Comparison of ENCODE assay signal across 7 cellular contexts in the genomic region with DNA sequence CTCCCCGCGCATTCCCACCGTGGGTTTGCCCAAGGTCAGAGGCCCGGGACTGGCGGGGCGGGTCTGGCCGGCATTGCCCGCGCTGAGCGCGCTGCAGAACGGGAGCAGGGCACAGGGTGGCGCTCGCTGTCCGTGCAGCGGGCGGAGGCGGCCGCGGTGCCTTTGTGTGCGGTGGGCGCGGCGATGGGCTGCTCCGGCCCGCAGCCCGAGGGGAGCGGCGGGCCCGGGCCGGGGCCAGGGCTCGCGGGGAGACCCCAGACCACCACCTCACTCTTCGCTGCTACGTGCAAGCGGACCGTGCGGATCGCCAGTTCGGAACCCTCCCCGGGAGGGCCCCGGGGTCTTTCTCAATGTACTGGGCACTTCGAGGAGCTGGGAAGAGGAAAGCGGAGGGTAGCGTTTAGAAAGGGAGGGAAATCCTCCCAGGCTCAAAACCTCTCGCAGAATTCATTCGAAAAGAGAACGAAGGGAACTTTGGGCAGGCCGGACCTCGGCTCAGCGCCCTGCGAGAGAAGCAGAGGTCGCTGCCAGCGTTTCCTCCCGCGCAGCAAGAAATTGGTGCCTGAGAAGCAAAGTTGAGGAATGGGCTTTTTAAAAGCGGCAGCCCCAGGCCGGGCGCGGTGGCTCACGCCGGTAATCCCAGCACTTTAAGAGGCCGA. TPM values are rescaled to one million over a fixed set of nuclear protein-coding genes. Genes with fewer than 3 reads are reported as not detected.
DNase-seq lines count a peak whose midpoint lies in the region; TF ChIP-seq lines count a peak whose summit lies in the region.

No MANE protein-coding gene starts in this region.

- peak overlapping the region; percentile 16 for H3K27ac ChIP-seq in mesodermal cell (ENCODE audit: low read depth, low read length, severe bottlenecking)

- H3K36me3 Mint-ChIP-seq in dendritic cell treated with granulocyte-macrophage colony-stimulating factor and Interleukin-4, amounts not matched to agents 40 ng/mL and 50 ng/mL, for 4 days (ENCODE audit: low read depth), result no peaks in the 10 kb centered on the region

- H3K4me1 ChIP-seq in mesodermal cell (ENCODE audit: control insufficient read depth, insufficient read depth, low read length, poor library complexity, severe bottlenecking), result no peaks in the 10 kb centered on the region

- peak; percentile 57 for TF ChIP-seq CTCF in GM12873 (IDR thresholded peaks at IDR 0.05; ENCODE audit: insufficient read depth, low read depth, low read length, missing control alignments)

- no peaks in the 10 kb centered on the region for H3K9me3 Mint-ChIP-seq in dendritic cell treated with granulocyte-macrophage colony-stimulating factor and Interleukin-4, amounts not matched to agents 40 ng/mL and 50 ng/mL, for 4 days

- H3K27me3 ChIP-seq in H7 (ENCODE audit: control insufficient read depth, insufficient read depth, low read length), result peaks cover 32% of the 10 kb centered on the region; the same call in 1 of the 2 replicates

- DNase-seq in H7, result peak; percentile 91
- DNase-seq in NCI-H2227 treated with DMSO at 0.1 percent for 48 hours (lab: John Stamatoyannopoulos, UW), result peak; percentile 51
- no peak for DNase-seq in ureter (ENCODE audit: low spot score)
- DNase-seq in midbrain (lab: John Stamatoyannopoulos, UW), result no peak

- H3K9me3 ChIP-seq in mesodermal cell (ENCODE audit: control insufficient read depth, low read length), result no peaks in the 10 kb centered on the region

- H3K4me1 Mint-ChIP-seq in dendritic cell treated with granulocyte-macrophage colony-stimulating factor and Interleukin-4, amounts not matched to agents 40 ng/mL and 50 ng/mL, for 4 days (ENCODE audit: low read depth), result peaks cover 7% of the 10 kb centered on the region

- 8 to 9% methylated on average over 44 to 51 of the region's 63 CpGs for WGBS in mesodermal cell (ENCODE audit: insufficient coverage in 2 of 2), 2 experiments

- H3K36me3 ChIP-seq in H7 (replicated peaks; ENCODE audit: control insufficient read depth, insufficient read depth, low read length) (no peaks in the 10 kb centered on the region), mesodermal cell (ENCODE audit: control insufficient read depth, insufficient read depth, low read length) (no peaks in the 10 kb centered on the region)

- no peak overlapping the region for H3K27ac Mint-ChIP-seq in dendritic cell treated with granulocyte-macrophage colony-stimulating factor and Interleukin-4, amounts not matched to agents 40 ng/mL and 50 ng/mL, for 4 days

- H3K4me3 ChIP-seq in H7 (ENCODE audit: insufficient read depth, low read depth, low read length) (peak overlapping the region; percentile 46), mesodermal cell (ENCODE audit: extremely low read depth, insufficient read depth, low read length, poor library complexity, severe bottlenecking) (peak overlapping the region; percentile 48)

- peaks cover 76% of the 10 kb centered on the region for H3K27me3 Mint-ChIP-seq in dendritic cell treated with granulocyte-macrophage colony-stimulating factor and Interleukin-4, amounts not matched to agents 40 ng/mL and 50 ng/mL, for 4 days

- H3K4me3 Mint-ChIP-seq in dendritic cell treated with granulocyte-macrophage colony-stimulating factor and Interleukin-4, amounts not matched to agents 40 ng/mL and 50 ng/mL, for 4 days, result peak overlapping the region; percentile 61

- intact Hi-C loops in dendritic cell treated with granulocyte-macrophage colony-stimulating factor and Interleukin-4, amounts not matched to agents 40 ng/mL and 50 ng/mL, for 4 days (cut with micrococcal nuclease), result loop anchor here (2.0 to 5.0 kb wide), 3 partner anchors 475 to 1224 kb away; no protein-coding TSS in a partner anchor

RNA-seq across cellular contexts. Expression of a gene that starts 8.5 kb away (rescaled TPM):
- total RNA-seq in H7 (2014; rRNA removed; shearing (Covaris generic)), result 44.9 and 59.2 TPM in 2 replicates
- polyA plus RNA-seq in mesodermal cell (2013, experiment 1 of 2), result 0.77 TPM
- 0.15 TPM for polyA plus RNA-seq in mesodermal cell (2013, experiment 2 of 2)
- total RNA-seq in ureter, result not detected

Comparison
In these comparisons a context has a peak if more than half of its experiments do, and no peak if none do; other contexts are left out.
1. DNase-seq: peak in H7 (single experiment) and NCI-H2227 treated with DMSO at 0.1 percent for 48 hours (single experiment); none in ureter (single experiment) and midbrain (single experiment).
2. RNA of a gene that starts 8.5 kb away (total RNA-seq): 44.9 to 59.2 TPM in H7; not detected in ureter (single experiment); every median in the first group is over 10 times any median in the second.